ENCODE assay signal across 8 cellular contexts in the genomic region with DNA sequence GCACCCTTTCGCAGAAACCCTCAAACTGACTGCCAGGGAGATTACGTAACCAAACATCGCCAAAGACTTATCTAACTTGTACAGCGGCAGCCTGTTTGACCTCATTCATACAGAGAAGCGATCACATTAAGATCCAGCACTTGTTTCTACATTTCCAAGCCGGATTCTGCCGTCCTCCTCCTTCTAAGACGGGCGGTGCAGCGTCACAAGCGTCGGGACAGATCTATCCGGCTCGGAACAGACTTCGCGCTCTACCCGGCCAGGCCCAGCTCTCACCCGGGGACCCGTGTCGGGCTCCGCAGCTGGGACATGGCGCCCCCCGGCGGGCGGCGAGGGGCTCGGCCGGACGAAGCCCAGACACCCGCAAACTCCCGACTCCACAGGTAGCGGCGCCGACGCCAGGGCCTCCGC. TPM values are rescaled to one million over a fixed set of nuclear protein-coding genes. Genes with fewer than 3 reads are reported as not detected.
DNase-seq lines count a peak whose midpoint lies in the region; ATAC-seq and TF ChIP-seq lines count a peak whose summit lies in the region.

No MANE protein-coding gene starts in this region.

- H3K4me3 ChIP-seq in H7 (ENCODE audit: insufficient read depth, low read depth, low read length) (peak overlapping the region; percentile 57), thoracic aorta (peak overlapping the region; percentile 80)

- H3K27me3 ChIP-seq in H7 (ENCODE audit: control insufficient read depth, insufficient read depth, low read length) (no peaks in the 10 kb centered on the region), thoracic aorta (replicated peaks; ENCODE audit: insufficient read depth) (no peaks in the 10 kb centered on the region)

- H3K4me3 Mint-ChIP-seq in osteocyte (ENCODE audit: unreplicated experiment), result peak overlapping the region; percentile 95

- H3K4me1 ChIP-seq in thoracic aorta (ENCODE audit: control insufficient read depth in 1 of 2, low read depth in 2 of 2), result peaks cover 19 to 35% of the 10 kb centered on the region in 2 donors

- H3K4me1 Mint-ChIP-seq in osteocyte (ENCODE audit: unreplicated experiment), result peaks cover 41% of the 10 kb centered on the region

- in situ Hi-C loops in G401 (cut with HindIII; ENCODE audit: low sequenced_read_pairs), result no loop called here

- H3K27ac ChIP-seq in thoracic aorta, result peak overlapping the region; percentile 93

- H3K36me3 Mint-ChIP-seq in activated naive CD4-positive, alpha-beta T cell treated with anti-CD3 and anti-CD28 coated beads, Interleukin-2, amount 50 U/mL, for 72 hours, result peaks cover 29 to 38% of the 10 kb centered on the region in 2 donors
- H3K36me3 Mint-ChIP-seq in osteocyte (ENCODE audit: unreplicated experiment), result no peaks in the 10 kb centered on the region

- H3K27me3 Mint-ChIP-seq in osteocyte (ENCODE audit: unreplicated experiment), result no peaks in the 10 kb centered on the region

- peak; percentile 62 to 70 for ATAC-seq in activated naive CD4-positive, alpha-beta T cell treated with anti-CD3 and anti-CD28 coated beads, Interleukin-2, amount 50 U/mL, for 72 hours
- peak; percentile 71 for ATAC-seq in thoracic aorta (ENCODE audit: insufficient number of reproducible peaks, low FRiP score, low read depth)

- H3K9me3 ChIP-seq in thoracic aorta, result no peaks in the 10 kb centered on the region

- no peaks in the 10 kb centered on the region for H3K9me3 Mint-ChIP-seq in activated naive CD4-positive, alpha-beta T cell treated with anti-CD3 and anti-CD28 coated beads, Interleukin-2, amount 50 U/mL, for 72 hours
- H3K9me3 Mint-ChIP-seq in osteocyte (ENCODE audit: unreplicated experiment), result no peaks in the 10 kb centered on the region

- peak overlapping the region; percentile 97 to 99 for H3K27ac Mint-ChIP-seq in activated naive CD4-positive, alpha-beta T cell treated with anti-CD3 and anti-CD28 coated beads, Interleukin-2, amount 50 U/mL, for 72 hours
- H3K27ac Mint-ChIP-seq in osteocyte (ENCODE audit: unreplicated experiment), result peak overlapping the region; percentile 97

- TF ChIP-seq CTCF in LNCAP (IDR thresholded peaks at IDR 0.05) (peak; percentile 85), osteocyte (IDR thresholded peaks at IDR 0.05) (peak; percentile 98), thoracic aorta (IDR thresholded peaks at IDR 0.05) (peak; percentile 74)

- DNase-seq in G401 (ENCODE audit: low spot score), result peak; percentile 78
- peak; percentile 94 for DNase-seq in H7
- peak; percentile 80 for DNase-seq in SK-N-DZ (ENCODE audit: low spot score)
- peak in 1 of 2 donors; percentile 88 for DNase-seq in activated naive CD4-positive, alpha-beta T cell treated with anti-CD3 and anti-CD28 coated beads, Interleukin-2, amount 50 U/mL, for 72 hours (ENCODE audit: low spot score in 2 of 2)
- DNase-seq in head of caudate nucleus, result peak; percentile 59 to 93 (median 86)
- peak; percentile 96 for DNase-seq in osteocyte (ENCODE audit: extremely low spot score, unreplicated experiment)
- peak; percentile 45 for DNase-seq in thoracic aorta (ENCODE audit: low spot score)

- H3K36me3 ChIP-seq in H7 (replicated peaks; ENCODE audit: control insufficient read depth, insufficient read depth, low read length), result no peaks in the 10 kb centered on the region
- H3K36me3 ChIP-seq in thoracic aorta, result peaks cover 2% of the 10 kb centered on the region

- intact Hi-C loops in head of caudate nucleus (cut with DNase I), result loop anchor here (5.0 to 10.0 kb wide), 3 partner anchors 35 to 265 kb away; partner anchors contain the start of gene TMED4

RNA-seq across cellular contexts. Expression of gene H2AZ2, which starts 0.4 kb away (rescaled TPM):
- total RNA-seq in G401 (2014; rRNA removed; shearing (Covaris generic)), result 315 and 379 TPM in 2 replicates
- 179 and 184 TPM in 2 replicates for total RNA-seq in H7 (2014; rRNA removed; shearing (Covaris generic))
- 368 and 471 TPM in 2 replicates for polyA plus RNA-seq in SK-N-DZ (2014; cell fraction: cytosol; rRNA removed)
- polyA plus RNA-seq in SK-N-DZ (2014; cell fraction: nucleus; rRNA removed), result 232 and 248 TPM in 2 replicates
- total RNA-seq in activated naive CD4-positive, alpha-beta T cell treated with anti-CD3 and anti-CD28 coated beads, Interleukin-2, amount 50 U/mL, for 72 hours, result 100 to 1,000 TPM; 264 to 330 TPM
- total RNA-seq in osteocyte, result 165 and 169 TPM in 2 replicates
- total RNA-seq in thoracic aorta, result 100 to 1,000 TPM; 103 to 111 TPM

RNA-seq across cellular contexts. Expression of gene PURB, which starts 37.8 kb away (rescaled TPM):
- total RNA-seq in G401 (2014; rRNA removed; shearing (Covaris generic)), result 11.1 and 13.1 TPM in 2 replicates
- total RNA-seq in H7 (2014; rRNA removed; shearing (Covaris generic)), result 7.7 and 9.3 TPM in 2 replicates
- 14.0 and 15.5 TPM in 2 replicates for polyA plus RNA-seq in SK-N-DZ (2014; cell fraction: cytosol; rRNA removed)
- polyA plus RNA-seq in SK-N-DZ (2014; cell fraction: nucleus; rRNA removed), result 9.3 and 13.7 TPM in 2 replicates
- total RNA-seq in activated naive CD4-positive, alpha-beta T cell treated with anti-CD3 and anti-CD28 coated beads, Interleukin-2, amount 50 U/mL, for 72 hours, result 10 to 100 TPM; 18.0 to 22.0 TPM
- total RNA-seq in osteocyte (20.0 and 20.7 TPM in 2 replicates), thoracic aorta (10 to 100 TPM; 18.0 to 31.5 TPM)

RNA-seq across cellular contexts. Expression of gene PPIA, which starts 51.0 kb away (rescaled TPM):
- total RNA-seq in G401 (2014; rRNA removed; shearing (Covaris generic)), result 4,753 and 4,999 TPM in 2 replicates
- total RNA-seq in H7 (2014; rRNA removed; shearing (Covaris generic)), result 3,731 and 4,122 TPM in 2 replicates
- polyA plus RNA-seq in SK-N-DZ (2014; cell fraction: cytosol; rRNA removed), result 6,023 and 7,004 TPM in 2 replicates
- 2,878 and 3,315 TPM in 2 replicates for polyA plus RNA-seq in SK-N-DZ (2014; cell fraction: nucleus; rRNA removed)
- total RNA-seq in activated naive CD4-positive, alpha-beta T cell treated with anti-CD3 and anti-CD28 coated beads, Interleukin-2, amount 50 U/mL, for 72 hours, result 1,000 to 10,000 TPM; 2,757 to 2,768 TPM
- total RNA-seq in osteocyte (1,265 and 1,344 TPM in 2 replicates), thoracic aorta (1,000 to 10,000 TPM; 1,002 to 1,065 TPM)
